ENCODE assay signal across 17 cellular contexts in the genomic region with DNA sequence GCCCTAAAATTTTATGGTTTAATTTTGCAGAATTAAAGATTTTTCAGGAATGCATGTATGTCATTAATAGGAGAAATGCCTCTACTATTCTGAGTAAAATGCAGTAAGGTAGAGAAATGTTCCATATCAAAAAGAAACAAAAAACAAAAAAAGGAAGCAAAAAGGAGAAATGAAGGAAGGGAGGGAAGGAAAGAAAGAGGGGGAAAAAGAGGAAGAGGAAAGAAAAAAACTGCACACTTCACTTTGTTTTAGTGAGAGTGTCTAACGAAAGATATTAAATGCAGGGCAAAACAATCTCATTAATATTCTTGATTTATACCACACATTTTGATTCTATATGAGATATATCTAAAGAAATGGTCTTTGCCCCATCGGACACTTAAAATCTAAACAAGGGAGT. TPM values are rescaled to one million over a fixed set of nuclear protein-coding genes. Genes with fewer than 3 reads are reported as not detected.
DNase-seq lines count a peak whose midpoint lies in the region; ATAC-seq and TF ChIP-seq lines count a peak whose summit lies in the region.
"Had no signal": no experiment of that assay in that cellular context is flagged by ENCODE, and none has a peak within 500 bp of the region (broad histone marks: within the 10 kb centered on the region; RNA-seq: fewer than 3 reads in every experiment).

No MANE protein-coding gene starts in this region.

- H3K36me3 Mint-ChIP-seq in CD14-positive monocyte (peaks cover 0 to 4% of the 10 kb centered on the region in 2 donors), H9 (ENCODE audit: insufficient read depth in 1 of 3, low read depth in 3 of 3) (no peaks in the 10 kb centered on the region), memory B cell (peaks cover 8% of the 10 kb centered on the region)

- no peaks in the 10 kb centered on the region for H3K23me2 ChIP-seq in H9 (ENCODE audit: insufficient read length, low read depth, low read length, poor library complexity, severe bottlenecking)

- H3K4me3 ChIP-seq in SK-N-SH (ENCODE audit: low read depth in 2 of 2, low read length in 1 of 2): no peak overlapping the region
- H3K4me3 ChIP-seq: HAP-1 had no signal

- H3T11ph ChIP-seq in H9 (ENCODE audit: low read length): no peak overlapping the region

- H3K4ac ChIP-seq in H9 (ENCODE audit: low read depth, low read length): no peak overlapping the region

- no peak overlapping the region for H2BK120ac ChIP-seq in H9 (ENCODE audit: low read depth, low read length, poor library complexity, severe bottlenecking)

- H3K4me1 Mint-ChIP-seq in CD14-positive monocyte (peaks cover 27% of the 10 kb centered on the region), H9 (peaks cover 5 to 10% of the 10 kb centered on the region in 2 experiments), memory B cell (peaks cover 20% of the 10 kb centered on the region)

- H3K56ac ChIP-seq in H9 (ENCODE audit: insufficient read length, low read depth, low read length): no peak overlapping the region

- WGBS in H9 (ENCODE audit: extremely low coverage, insufficient read length, low lambda C conversion rate): no CpG with 5 or more reads among the region's 2 CpGs
- WGBS in SK-N-SH (ENCODE audit: low lambda C conversion rate): 96% methylated on average over 2 of the region's 2 CpGs

- no peak overlapping the region for H2AK5ac ChIP-seq in H9 (ENCODE audit: insufficient read length, low read length)

- no peaks in the 10 kb centered on the region for H3K9me2 ChIP-seq in SK-N-SH

- no peak overlapping the region for H4K5ac ChIP-seq in H9 (ENCODE audit: insufficient read length, low read depth, low read length)

- no peaks in the 10 kb centered on the region for H3K4me1 ChIP-seq in H9 (ENCODE audit: insufficient read depth, low read length)
- H3K4me1 ChIP-seq in SK-N-SH (ENCODE audit: control insufficient read depth in 1 of 2, insufficient read depth in 2 of 2, low read depth in 1 of 2, low read length in 1 of 2): peaks cover 3 to 13% of the 10 kb centered on the region in 2 experiments; a peak in 2 of 4 replicates
- H3K4me1 ChIP-seq: HAP-1 had no signal

- intact Hi-C loops in CD14-positive monocyte (cut with micrococcal nuclease): no loop called here

- H3K9me3 Mint-ChIP-seq in CD14-positive monocyte: peaks cover 0 to 2% (median 0%) of the 10 kb centered on the region in 7 donors
- H3K9me3 Mint-ChIP-seq in H9: no peaks in the 10 kb centered on the region
- peaks cover 2% of the 10 kb centered on the region for H3K9me3 Mint-ChIP-seq in memory B cell
- H3K9me3 Mint-ChIP-seq: IgD-negative memory B cell had no signal

- H3K79me1 ChIP-seq in H9 (ENCODE audit: insufficient read depth, low read depth, low read length, poor library complexity, severe bottlenecking): no peaks in the 10 kb centered on the region

- H3K27ac Mint-ChIP-seq in CD14-positive monocyte: peak overlapping the region in 6 of 7 donors; percentile 5 to 77 (median 44)
- peak overlapping the region in 2 of 3 experiments; percentile 26 to 50; a peak in 3 of 7 replicates for H3K27ac Mint-ChIP-seq in H9
- peak overlapping the region; percentile 0 for H3K27ac Mint-ChIP-seq in memory B cell
- H3K27ac Mint-ChIP-seq: IgD-negative memory B cell had no signal

- H3K18ac ChIP-seq in H9 (ENCODE audit: insufficient read length, low read depth, low read length): no peak overlapping the region

- H3K27me3 ChIP-seq in H9 (ENCODE audit: insufficient read depth, low read length): no peaks in the 10 kb centered on the region
- no peaks in the 10 kb centered on the region for H3K27me3 ChIP-seq in SK-N-SH (ENCODE audit: insufficient read depth)

- H3K23ac ChIP-seq in H9 (ENCODE audit: insufficient read length, low read depth, low read length): no peak overlapping the region

- peak overlapping the region in 1 of 2 donors; percentile 28 for H3K4me3 Mint-ChIP-seq in CD14-positive monocyte
- no peak overlapping the region for H3K4me3 Mint-ChIP-seq in H9
- H3K4me3 Mint-ChIP-seq in memory B cell: no peak overlapping the region

- H2BK20ac ChIP-seq in H9 (ENCODE audit: low read depth, low read length, poor library complexity, severe bottlenecking): no peak overlapping the region

- H2BK15ac ChIP-seq in H9 (ENCODE audit: low read depth, low read length): no peak overlapping the region

- POLR2A ChIA-PET in SK-N-SH (lab: Yijun Ruan, JAX): no interaction called here

- H3K4me2 ChIP-seq in H9 (ENCODE audit: insufficient read depth, insufficient read length, low read length): no peak overlapping the region
- no peak overlapping the region for H3K4me2 ChIP-seq in SK-N-SH

- H3K9ac ChIP-seq in H9 (ENCODE audit: extremely low read depth, insufficient read length, low read length) (no peak overlapping the region), SK-N-SH (no peak overlapping the region)

- H3K9me3 ChIP-seq in H9 (ENCODE audit: control insufficient read depth, low read depth, low read length): no peaks in the 10 kb centered on the region
- H3K9me3 ChIP-seq in SK-N-SH: no peaks in the 10 kb centered on the region
- H3K9me3 ChIP-seq: HAP-1 had no signal

- DNase-seq in CD14-positive monocyte (ENCODE audit: low spot score) (no peak), H9 (no peak), NOMO-1 treated with dmso at 0.1 percent for 144 hours (lab: John Stamatoyannopoulos, UW; ENCODE audit: unreplicated experiment) (peak; percentile 3), memory B cell (ENCODE audit: low spot score in 2 of 2) (no peak), SK-N-SH (no peak), COLO668 (lab: John Stamatoyannopoulos, UW; ENCODE audit: unreplicated experiment) (no peak), omental fat pad (ENCODE audit: low spot score) (no peak)
- DNase-seq: DND-41, NCI-H1417 treated with DMSO at 0.1 percent for 48 hours, NCI-H187 treated with DMSO at 0.1 percent for 48 hours, NCI-H2227 treated with DMSO at 0.1 percent for 48 hours, NCI-H524, Right ventricle myocardium superior, T-helper 1 cell had no signal

- H3K27me3 Mint-ChIP-seq in CD14-positive monocyte (ENCODE audit: low read depth in 3 of 3): peaks cover 0 to 8% (median 0%) of the 10 kb centered on the region in 3 donors
- no peaks in the 10 kb centered on the region for H3K27me3 Mint-ChIP-seq in H9 (ENCODE audit: low read depth)
- no peaks in the 10 kb centered on the region for H3K27me3 Mint-ChIP-seq in memory B cell
- H3K27me3 Mint-ChIP-seq: IgD-negative memory B cell had no signal

- no peaks in the 10 kb centered on the region for H3F3A ChIP-seq in SK-N-SH (replicated peaks; ENCODE audit: insufficient read depth)

- no peaks in the 10 kb centered on the region for H4K20me1 ChIP-seq in H9 (ENCODE audit: control insufficient read depth, insufficient read depth, insufficient read length)
- H4K20me1 ChIP-seq in SK-N-SH (ENCODE audit: insufficient read depth): no peaks in the 10 kb centered on the region

- TF ChIP-seq CTCF in CD14-positive monocyte (IDR thresholded peaks at IDR 0.05): no peak
- TF ChIP-seq CTCF in H9 (conservative IDR thresholded peaks at IDR 0.05): no peak
- TF ChIP-seq CTCF in SK-N-SH (IDR thresholded peaks at IDR 0.05): no peak
- no peak for TF ChIP-seq CTCF in omental fat pad (IDR thresholded peaks at IDR 0.05)

- H4K91ac ChIP-seq in H9 (ENCODE audit: insufficient read length, low read depth, low read length): no peak overlapping the region

- no peak overlapping the region for H2BK5ac ChIP-seq in H9 (ENCODE audit: insufficient read length, low read length)

- H2BK12ac ChIP-seq in H9 (ENCODE audit: insufficient read length, low read depth, low read length): no peak overlapping the region

- no peak overlapping the region for H3K14ac ChIP-seq in H9 (ENCODE audit: insufficient read depth, low read length)

- no peaks in the 10 kb centered on the region for H3K79me2 ChIP-seq in H9 (ENCODE audit: insufficient read depth, low read length)
- H3K79me2 ChIP-seq in SK-N-SH (ENCODE audit: insufficient read depth): no peaks in the 10 kb centered on the region

- no peak for TF ChIP-seq EP300 in SK-N-SH (IDR thresholded peaks at IDR 0.05; ENCODE audit: borderline replicate concordance in 1 of 2, low read depth in 1 of 2, low read length in 1 of 2)

- no peak for TF ChIP-seq RAD21 in SK-N-SH (IDR thresholded peaks at IDR 0.05; ENCODE audit: low read length)

- no peak overlapping the region for H4K8ac ChIP-seq in H9 (replicated peaks; ENCODE audit: insufficient read length, low read depth, low read length)

- CTCF ChIA-PET in SK-N-SH (lab: Yijun Ruan, JAX): interaction anchor here (1.0 kb wide), 1 partner anchor 9 kb away, joined by 3 read pairs; no protein-coding TSS in a partner anchor

- ATAC-seq in memory B cell (ENCODE audit: low read depth): no peak
- no peak for ATAC-seq in omental fat pad (ENCODE audit: low FRiP score)

- H3K36me3 ChIP-seq in SK-N-SH (replicated peaks in 1 of 2; ENCODE audit: control insufficient read depth in 1 of 2, insufficient read depth in 2 of 2, low read length in 1 of 2): no peaks in the 10 kb centered on the region
- H3K36me3 ChIP-seq: HAP-1 had no signal

- H2AFZ ChIP-seq in H9 (ENCODE audit: low read length) (no peak overlapping the region), SK-N-SH (ENCODE audit: low read depth) (no peak overlapping the region)

- H3K27ac ChIP-seq in H9 (ENCODE audit: insufficient read length, low read depth, low read length) (no peak overlapping the region), SK-N-SH (ENCODE audit: low read depth in 2 of 2, low read length in 1 of 2) (no peak overlapping the region)
- H3K27ac ChIP-seq: C4-2B had no signal

TF ChIP-seq in SK-N-SH, 30 proteins besides CTCF, POLR2A, EP300 and RAD21 (continues in another document):
- TF ChIP-seq GABPA (IDR thresholded peaks at IDR 0.05; ENCODE audit: low read depth) (no peak), POLR2AphosphoS5 (IDR thresholded peaks at IDR 0.05; ENCODE audit: low read depth, low read length) (no peak), JUND (IDR thresholded peaks at IDR 0.05) (no peak), SMC3 (IDR thresholded peaks at IDR 0.05; ENCODE audit: low read depth, low read length) (no peak), FOXJ3 (CRISPR knock-in tag; IDR thresholded peaks at IDR 0.05) (no peak), NFIC (IDR thresholded peaks at IDR 0.05; ENCODE audit: borderline replicate concordance) (no peak), USF1 (IDR thresholded peaks at IDR 0.05; ENCODE audit: borderline replicate concordance, low read depth) (no peak), RFX5 (IDR thresholded peaks at IDR 0.05; ENCODE audit: low read length) (no peak), ELF1 (IDR thresholded peaks at IDR 0.05) (no peak)

RNA-seq across cellular contexts. Expression of gene IMMP2L, which starts 27.1 kb away (rescaled TPM):
- 1 to 10 TPM; 6.2 to 6.4 TPM for polyA plus RNA-seq in CD14-positive monocyte
- 10.5 and 14.7 TPM in 2 replicates for total RNA-seq in H9 (2021)
- polyA plus RNA-seq in SK-N-SH (2012; rRNA removed): 10.7 and 13.8 TPM in 2 replicates
- 15.1 and 19.4 TPM in 2 replicates for polyA plus RNA-seq in SK-N-SH (2012; cell fraction: cytosol; rRNA removed)
- polyA plus RNA-seq in SK-N-SH (2012; cell fraction: nucleus; rRNA removed): 14.3 and 21.3 TPM in 2 replicates
- total RNA-seq in omental fat pad: 10 to 100 TPM; 12.4 to 31.7 (median 22.8) TPM
